20 cellular contexts compared by ENCODE assay signal in the genomic region with DNA sequence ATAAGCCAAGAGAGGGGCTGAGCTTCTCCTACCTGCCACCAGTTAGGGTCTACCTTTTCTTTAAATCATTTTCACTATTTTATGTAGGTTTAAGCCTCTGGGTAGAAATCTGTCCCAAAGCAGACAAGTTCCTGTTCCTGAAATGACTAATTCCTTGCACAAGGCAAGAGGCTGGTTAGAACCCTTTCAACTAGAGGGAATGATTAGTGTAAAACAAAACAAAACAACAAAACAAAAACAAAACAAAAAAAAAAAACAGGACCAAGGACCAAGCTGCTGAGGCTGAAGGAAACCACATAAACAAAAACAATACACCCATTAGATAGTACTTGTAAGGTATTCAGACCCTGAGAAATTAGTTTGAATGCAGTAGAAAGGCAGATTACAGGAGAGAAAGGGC.
DNase-seq lines count a peak whose midpoint lies in the region; ATAC-seq and TF ChIP-seq lines count a peak whose summit lies in the region.
"Had no signal": no experiment of that assay in that cellular context is flagged by ENCODE, and none has a peak within 500 bp of the region (broad histone marks: within the 10 kb centered on the region; RNA-seq: fewer than 3 reads in every experiment).

No MANE protein-coding gene starts in this region.

- CTCF ChIA-PET in WTC11 (lab: Charles Lee), result no interaction called here

- H3K27ac Mint-ChIP-seq in WTC11, result no peak overlapping the region
- no peak overlapping the region for H3K27ac Mint-ChIP-seq in activated T-helper 17 cell treated with anti-CD3 and anti-CD28 coated beads, Interleukin-2, amount 50 U/mL, for 72 hours
- H3K27ac Mint-ChIP-seq: effector memory CD8-positive, alpha-beta T cell; immature natural killer cell; stimulated activated naive B cell treated with anti-CD40 and anti-IgM and Interleukin-4, amounts not matched to agents 10 μg/mL and 1 μg/mL and 100 μg/mL, for 72 hours had no signal

- H3K23ac ChIP-seq in mesenchymal stem cell (ENCODE audit: low read length in 2 of 2), result no peak overlapping the region

- H3K14ac ChIP-seq in mesenchymal stem cell (ENCODE audit: low read length in 2 of 2), result no peak overlapping the region

- H3K27me3 ChIP-seq in BLaER1, result no peaks in the 10 kb centered on the region
- H3K27me3 ChIP-seq in mesenchymal stem cell (ENCODE audit: control insufficient read depth in 1 of 2, insufficient read depth in 1 of 2, low read length in 2 of 2), result no peaks in the 10 kb centered on the region
- H3K27me3 ChIP-seq: tibial artery had no signal

- H2BK15ac ChIP-seq in mesenchymal stem cell (ENCODE audit: low read depth, poor library complexity, severe bottlenecking), result no peak overlapping the region

- no peak overlapping the region for H3K4ac ChIP-seq in mesenchymal stem cell (ENCODE audit: low read depth in 1 of 2, low read length in 2 of 2)

- no peak overlapping the region for H2BK120ac ChIP-seq in mesenchymal stem cell (ENCODE audit: low read depth, low read length)

- peak overlapping the region; percentile 88 for H3K4me2 ChIP-seq in BLaER1
- no peak overlapping the region for H3K4me2 ChIP-seq in mesenchymal stem cell (ENCODE audit: low read length, poor library complexity, severe bottlenecking)

- H3K9ac ChIP-seq in BLaER1 (no peak overlapping the region), mesenchymal stem cell (ENCODE audit: low read length) (no peak overlapping the region)

- peaks cover 8% of the 10 kb centered on the region for H3K79me1 ChIP-seq in mesenchymal stem cell (replicated peaks; ENCODE audit: low read length, poor library complexity, severe bottlenecking)

- no peak overlapping the region for H2BK5ac ChIP-seq in mesenchymal stem cell (ENCODE audit: low read depth, low read length, poor library complexity, severe bottlenecking)

- peak overlapping the region in 1 of 2 experiments; percentile 46 for H2BK12ac ChIP-seq in mesenchymal stem cell (ENCODE audit: low read length in 2 of 2)

- peaks cover 73% of the 10 kb centered on the region for H3K4me1 Mint-ChIP-seq in WTC11
- peaks cover 20% of the 10 kb centered on the region for H3K4me1 Mint-ChIP-seq in activated T-helper 17 cell treated with anti-CD3 and anti-CD28 coated beads, Interleukin-2, amount 50 U/mL, for 72 hours

- peak overlapping the region; percentile 42 for H2AK5ac ChIP-seq in mesenchymal stem cell (ENCODE audit: low read length, severe bottlenecking)

- H3K4me3 ChIP-seq in BLaER1 (no peak overlapping the region), mesenchymal stem cell (ENCODE audit: insufficient read depth in 1 of 2, low read depth in 1 of 2, low read length in 2 of 2) (no peak overlapping the region)
- H3K4me3 ChIP-seq: tibial artery had no signal

- DNase-seq in M059J (ENCODE audit: low read depth), result peak; percentile 30
- no peak for DNase-seq in WTC11 (ENCODE audit: low spot score)
- DNase-seq in mesenchymal stem cell, result peak; percentile 65
- DNase-seq in activated CD4-positive, CD25-positive, alpha-beta regulatory T cell (lab: John Stamatoyannopoulos, UW), result no peak
- DNase-seq in NCI-H526 treated with DMSO at 0.1 percent for 48 hours (lab: John Stamatoyannopoulos, UW), result no peak
- DNase-seq: activated gamma-delta T cell treated with Interleukin-2 at 50 U/mL for 16 hours; amniotic stem cell; central memory CD4-positive, alpha-beta T cell; COR-L47; effector memory CD8-positive, alpha-beta T cell; head of caudate nucleus; immature natural killer cell; Karpas-422; NCI-H69; stimulated activated naive B cell treated with anti-CD40 and anti-IgM and Interleukin-4, amounts not matched to agents 10 μg/mL and 1 μg/mL and 100 μg/mL, for 72 hours; tibial artery had no signal

- POLR2A ChIA-PET in WTC11 (lab: Charles Lee), result interaction anchor here (0.6 kb wide), 1 partner anchor 60 kb away, joined by 3 read pairs; no protein-coding TSS in a partner anchor

- H4K8ac ChIP-seq in mesenchymal stem cell (ENCODE audit: low read length), result no peak overlapping the region

- H3K18ac ChIP-seq in mesenchymal stem cell (ENCODE audit: low read depth in 1 of 2, low read length in 2 of 2), result no peak overlapping the region

- H3K27me3 Mint-ChIP-seq in WTC11 (ENCODE audit: low read depth), result no peaks in the 10 kb centered on the region
- H3K27me3 Mint-ChIP-seq in activated T-helper 17 cell treated with anti-CD3 and anti-CD28 coated beads, Interleukin-2, amount 50 U/mL, for 72 hours, result peaks cover 5% of the 10 kb centered on the region
- H3K27me3 Mint-ChIP-seq: stimulated activated naive B cell treated with anti-CD40 and anti-IgM and Interleukin-4, amounts not matched to agents 10 μg/mL and 1 μg/mL and 100 μg/mL, for 72 hours had no signal

- H3K9me3 ChIP-seq in BLaER1 (no peaks in the 10 kb centered on the region; the same call in 1 of the 2 replicates), mesenchymal stem cell (ENCODE audit: control insufficient read depth, low read length) (no peaks in the 10 kb centered on the region)
- H3K9me3 ChIP-seq: tibial artery had no signal

- H3K36me3 ChIP-seq in BLaER1 (no peaks in the 10 kb centered on the region), mesenchymal stem cell (ENCODE audit: control insufficient read depth in 1 of 2, insufficient read depth in 2 of 2, low read depth in 1 of 2, low read length in 2 of 2) (no peaks in the 10 kb centered on the region)
- H3K36me3 ChIP-seq: tibial artery had no signal

- peaks cover 60% of the 10 kb centered on the region for H3K4me1 ChIP-seq in BLaER1
- H3K4me1 ChIP-seq in mesenchymal stem cell (ENCODE audit: control insufficient read depth, insufficient read depth, low read depth, low read length), result peaks cover 16% of the 10 kb centered on the region

- no peak overlapping the region for H2AFZ ChIP-seq in mesenchymal stem cell (ENCODE audit: low read depth, low read length)

- no peaks in the 10 kb centered on the region for H3K36me3 Mint-ChIP-seq in WTC11
- H3K36me3 Mint-ChIP-seq in activated T-helper 17 cell treated with anti-CD3 and anti-CD28 coated beads, Interleukin-2, amount 50 U/mL, for 72 hours (ENCODE audit: low read depth), result no peaks in the 10 kb centered on the region
- H3K36me3 Mint-ChIP-seq: stimulated activated naive B cell treated with anti-CD40 and anti-IgM and Interleukin-4, amounts not matched to agents 10 μg/mL and 1 μg/mL and 100 μg/mL, for 72 hours had no signal

- H3K9me3 Mint-ChIP-seq in WTC11, result no peaks in the 10 kb centered on the region
- H3K9me3 Mint-ChIP-seq in activated T-helper 17 cell treated with anti-CD3 and anti-CD28 coated beads, Interleukin-2, amount 50 U/mL, for 72 hours, result peaks cover 1% of the 10 kb centered on the region

- no peak for TF ChIP-seq CTCF in WTC11 (IDR thresholded peaks at IDR 0.05)

- H4K91ac ChIP-seq in mesenchymal stem cell (ENCODE audit: low read length), result no peak overlapping the region

- H3K27ac ChIP-seq in BLaER1, result peak overlapping the region; percentile 4; the same call in 1 of the 2 replicates
- peak overlapping the region; percentile 77 for H3K27ac ChIP-seq in mesenchymal stem cell (ENCODE audit: low read length, poor library complexity, severe bottlenecking)
- H3K27ac ChIP-seq: tibial artery had no signal

- ATAC-seq in WTC11, result no peak
- ATAC-seq in activated T-helper 17 cell treated with anti-CD3 and anti-CD28 coated beads, Interleukin-2, amount 50 U/mL, for 72 hours (replicated peaks), result no peak
- ATAC-seq in GM21526 (IDR thresholded peaks at IDR 0.05; ENCODE audit: low FRiP score, unreplicated experiment), result no peak
- ATAC-seq: effector memory CD8-positive, alpha-beta T cell; sciatic nerve; stimulated activated naive B cell treated with anti-CD40 and anti-IgM and Interleukin-4, amounts not matched to agents 10 μg/mL and 1 μg/mL and 100 μg/mL, for 72 hours had no signal

- peak overlapping the region; percentile 22 for H3K4me3 Mint-ChIP-seq in WTC11
- no peak overlapping the region for H3K4me3 Mint-ChIP-seq in activated T-helper 17 cell treated with anti-CD3 and anti-CD28 coated beads, Interleukin-2, amount 50 U/mL, for 72 hours
- H3K4me3 Mint-ChIP-seq: effector memory CD8-positive, alpha-beta T cell; immature natural killer cell; stimulated activated naive B cell treated with anti-CD40 and anti-IgM and Interleukin-4, amounts not matched to agents 10 μg/mL and 1 μg/mL and 100 μg/mL, for 72 hours had no signal

- H4K20me1 ChIP-seq in BLaER1, result no peaks in the 10 kb centered on the region

TF ChIP-seq in WTC11, 78 proteins besides CTCF, POLR2A, EP300 and RAD21:
- TF ChIP-seq ZNF263 (CRISPR knock-in tag; IDR thresholded peaks at IDR 0.05; ENCODE audit: low read depth) (no peak), ZNF671 (CRISPR knock-in tag; IDR thresholded peaks at IDR 0.05) (no peak), TCF7 (CRISPR knock-in tag; IDR thresholded peaks at IDR 0.05; ENCODE audit: low read depth) (no peak)
- TF ChIP-seq, protein P1, sequence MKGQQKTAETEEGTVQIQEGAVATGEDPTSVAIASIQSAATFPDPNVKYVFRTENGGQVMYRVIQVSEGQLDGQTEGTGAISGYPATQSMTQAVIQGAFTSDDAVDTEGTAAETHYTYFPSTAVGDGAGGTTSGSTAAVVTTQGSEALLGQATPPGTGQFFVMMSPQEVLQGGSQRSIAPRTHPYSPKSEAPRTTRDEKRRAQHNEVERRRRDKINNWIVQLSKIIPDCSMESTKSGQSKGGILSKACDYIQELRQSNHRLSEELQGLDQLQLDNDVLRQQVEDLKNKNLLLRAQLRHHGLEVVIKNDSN (CRISPR knock-in tag; IDR thresholded peaks at IDR 0.05), result no peak
TF ChIP-seq in WTC11: peak in this region for 0.

Comparison
In these comparisons a context has a peak if more than half of its experiments do, and no peak if none do; other contexts are left out.
1. DNase-seq: peak in M059J (single experiment) and mesenchymal stem cell (single experiment); none in WTC11 (single experiment), activated CD4-positive, CD25-positive, alpha-beta regulatory T cell (0 of 4) and NCI-H526 treated with DMSO at 0.1 percent for 48 hours (single experiment).